Comparison of ENCODE assay signal across 16 cellular contexts in genomic region chr2:70474266-70474848, GRCh38.
"Had no signal": no experiment of that assay in that cellular context is flagged by ENCODE, and none has a peak within 500 bp of the region (broad histone marks: within the 10 kb centered on the region; RNA-seq: fewer than 3 reads in every experiment).

No MANE protein-coding gene starts in this region.

- DNase-seq: activated B cell treated with CpG ODN at 0.5 μM for 24 hours; activated CD4-positive, alpha-beta T cell treated with anti-CD3 and anti-CD28 coated beads, Interleukin-2, amount 10 ng/mL, durations not matched to agents 24 days and 14 days; activated CD8-positive, alpha-beta memory T cell treated with anti-CD3 and anti-CD28 coated beads, Interleukin-2, amount 50 U/mL, for 48 hours; activated gamma-delta T cell treated with Interleukin-2 at 50 U/mL for 16 hours; activated naive CD8-positive, alpha-beta T cell treated with anti-CD3 and anti-CD28 coated beads, Interleukin-2, amount 10 ng/mL, durations not matched to agents 7 days and 5 days; cerebellar nuclear complex; left ventricle myocardium superior; mesendoderm; nucleus accumbens; psoas muscle; stimulated activated naive CD8-positive, alpha-beta T cell treated with anti-CD3 and anti-CD28 coated beads, Interleukin-15, Interleukin-2, amounts not matched to agents 100 U/mL and 50 U/mL, for 24 hours; T-helper 2 cell; transverse colon had no signal

- H3K36me3 ChIP-seq: transverse colon had no signal

- H3K9me3 ChIP-seq: psoas muscle, transverse colon had no signal

- H3K4me2 ChIP-seq: hepatocyte had no signal

- H3K9me3 Mint-ChIP-seq: activated B cell treated with CpG ODN at 0.5 μM for 24 hours; activated CD4-positive, alpha-beta T cell treated with anti-CD3 and anti-CD28 coated beads, Interleukin-2, amount 10 ng/mL, durations not matched to agents 24 days and 14 days; activated naive CD8-positive, alpha-beta T cell treated with anti-CD3 and anti-CD28 coated beads, Interleukin-2, amount 10 ng/mL, durations not matched to agents 7 days and 5 days; nephron had no signal

- H3K4me3 Mint-ChIP-seq: activated CD4-positive, alpha-beta T cell treated with anti-CD3 and anti-CD28 coated beads, Interleukin-2, amount 10 ng/mL, durations not matched to agents 24 days and 14 days; activated naive CD8-positive, alpha-beta T cell treated with anti-CD3 and anti-CD28 coated beads, Interleukin-2, amount 10 ng/mL, durations not matched to agents 7 days and 5 days; nephron had no signal

- H3K27me3 Mint-ChIP-seq: activated B cell treated with CpG ODN at 0.5 μM for 24 hours had no signal

- H3K4me3 ChIP-seq: hepatocyte, psoas muscle, transverse colon had no signal

- H3K27ac ChIP-seq: hepatocyte, psoas muscle, transverse colon had no signal

- H2AFZ ChIP-seq: hepatocyte had no signal

- ATAC-seq: left ventricle myocardium superior; psoas muscle; sciatic nerve; stimulated activated naive CD8-positive, alpha-beta T cell treated with anti-CD3 and anti-CD28 coated beads, Interleukin-15, Interleukin-2, amounts not matched to agents 100 U/mL and 50 U/mL, for 24 hours had no signal

- H3K4me1 ChIP-seq: psoas muscle had no signal

- H3K79me2 ChIP-seq: hepatocyte had no signal

- H3K27ac Mint-ChIP-seq: activated B cell treated with CpG ODN at 0.5 μM for 24 hours; activated CD4-positive, alpha-beta T cell treated with anti-CD3 and anti-CD28 coated beads, Interleukin-2, amount 10 ng/mL, durations not matched to agents 24 days and 14 days had no signal

- H3K27me3 ChIP-seq: hepatocyte, transverse colon had no signal
